ENCODE assay signal across 9 cellular contexts in the genomic region with DNA sequence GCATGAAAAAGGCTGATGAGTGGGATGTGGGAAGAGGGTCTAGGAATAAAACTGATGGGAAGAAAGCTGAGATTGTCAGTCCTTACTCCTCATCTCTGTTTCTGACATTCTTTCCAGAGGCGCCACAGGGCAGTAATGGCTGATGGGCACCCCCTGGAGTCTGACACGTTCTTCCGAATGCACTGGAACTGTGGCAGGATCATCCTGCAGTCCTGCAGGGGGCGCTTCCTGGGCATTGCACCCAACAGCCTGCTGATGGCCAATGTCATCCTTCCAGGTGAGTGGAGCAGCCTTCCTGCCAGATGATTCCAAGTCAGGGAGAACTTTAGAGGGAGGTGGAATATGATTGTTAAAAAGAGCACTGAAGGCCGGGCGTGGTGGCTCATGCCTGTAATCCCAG. TPM values are rescaled to one million over a fixed set of nuclear protein-coding genes. Genes with fewer than 3 reads are reported as not detected.
DNase-seq lines count a peak whose midpoint lies in the region; ATAC-seq and TF ChIP-seq lines count a peak whose summit lies in the region.
"Had no signal": no experiment of that assay in that cellular context is flagged by ENCODE, and none has a peak within 500 bp of the region (broad histone marks: within the 10 kb centered on the region; RNA-seq: fewer than 3 reads in every experiment).

No MANE protein-coding gene starts in this region.

- TF ChIP-seq CTCF in Caco-2 (IDR thresholded peaks at IDR 0.05; ENCODE audit: insufficient read depth in 1 of 2, low read depth in 1 of 2, low read length in 1 of 2, severe bottlenecking in 1 of 2, unreplicated experiment in 1 of 2), result peak; percentile 33 to 47

- DNase-seq in Caco-2 (peak in 1 of 2 experiments; percentile 49), HT-29 (ENCODE audit: low spot score) (peak; percentile 53), epidermal melanocyte (ENCODE audit: insufficient read length, low spot score) (peak; percentile 6)
- DNase-seq in activated naive CD8-positive, alpha-beta T cell treated with anti-CD3 and anti-CD28 coated beads, Interleukin-2, amount 50 U/mL, for 24 hours, result no peak
- DNase-seq: activated gamma-delta T cell, NCI-H1436 treated with DMSO at 0.1 percent for 48 hours, T-helper 1 cell had no signal

- no peaks in the 10 kb centered on the region for H3K36me3 ChIP-seq in Caco-2 (ENCODE audit: control insufficient read depth, insufficient read depth, low read length)

- no peak for ATAC-seq in HG03095 (IDR thresholded peaks at IDR 0.05; ENCODE audit: unreplicated experiment)
- no peak for ATAC-seq in activated naive CD8-positive, alpha-beta T cell treated with anti-CD3 and anti-CD28 coated beads, Interleukin-2, amount 50 U/mL, for 24 hours
- no peak for ATAC-seq in HG03196 (IDR thresholded peaks at IDR 0.05; ENCODE audit: unreplicated experiment)

- H3K9me3 Mint-ChIP-seq in Caco-2 (ENCODE audit: unreplicated experiment), result no peaks in the 10 kb centered on the region
- no peaks in the 10 kb centered on the region for H3K9me3 Mint-ChIP-seq in activated naive CD8-positive, alpha-beta T cell treated with anti-CD3 and anti-CD28 coated beads, Interleukin-2, amount 50 U/mL, for 24 hours

- BruUV-seq in Caco-2 (replicated peaks; lab: Mats Ljungman, UMichigan), result no TSS peak

- POLR2A ChIA-PET in Caco-2 (lab: Charles Lee), result no interaction called here

- no peaks in the 10 kb centered on the region for H3K9me3 ChIP-seq in Caco-2

- CTCF ChIA-PET in Caco-2 (lab: Charles Lee), result no interaction called here

- intact Hi-C loops in Caco-2 (cut with micrococcal nuclease; ENCODE audit: unreplicated experiment), result loop anchor here (2.0 kb wide), 1 partner anchor 30 kb away; no protein-coding TSS in a partner anchor

- no peaks in the 10 kb centered on the region for H3K27me3 ChIP-seq in Caco-2 (replicated peaks; ENCODE audit: control insufficient read depth, insufficient read depth, low read length)

- H3K4me3 ChIP-seq in Caco-2 (ENCODE audit: low read depth, low read length), result no peak overlapping the region

- H3K27me3 Mint-ChIP-seq in Caco-2 (ENCODE audit: insufficient read depth, unreplicated experiment), result peaks cover 10% of the 10 kb centered on the region
- H3K27me3 Mint-ChIP-seq in activated naive CD8-positive, alpha-beta T cell treated with anti-CD3 and anti-CD28 coated beads, Interleukin-2, amount 50 U/mL, for 24 hours, result no peaks in the 10 kb centered on the region

- H3K4me1 Mint-ChIP-seq in Caco-2 (ENCODE audit: low read depth, unreplicated experiment), result no peaks in the 10 kb centered on the region
- H3K4me1 Mint-ChIP-seq in activated naive CD8-positive, alpha-beta T cell treated with anti-CD3 and anti-CD28 coated beads, Interleukin-2, amount 50 U/mL, for 24 hours, result no peaks in the 10 kb centered on the region

- peaks cover 5% of the 10 kb centered on the region for H3K36me3 Mint-ChIP-seq in Caco-2 (ENCODE audit: insufficient read depth, unreplicated experiment)
- H3K36me3 Mint-ChIP-seq in activated naive CD8-positive, alpha-beta T cell treated with anti-CD3 and anti-CD28 coated beads, Interleukin-2, amount 50 U/mL, for 24 hours (ENCODE audit: low read depth), result peaks cover 2% of the 10 kb centered on the region

- no peak overlapping the region for H3K27ac Mint-ChIP-seq in Caco-2 (ENCODE audit: unreplicated experiment)
- H3K27ac Mint-ChIP-seq in activated naive CD8-positive, alpha-beta T cell treated with anti-CD3 and anti-CD28 coated beads, Interleukin-2, amount 50 U/mL, for 24 hours, result no peak overlapping the region

- H3K4me1 ChIP-seq in Caco-2, result no peaks in the 10 kb centered on the region

- no peak overlapping the region for H3K4me3 Mint-ChIP-seq in Caco-2 (ENCODE audit: unreplicated experiment)
- no peak overlapping the region for H3K4me3 Mint-ChIP-seq in activated naive CD8-positive, alpha-beta T cell treated with anti-CD3 and anti-CD28 coated beads, Interleukin-2, amount 50 U/mL, for 24 hours

RNA-seq across cellular contexts. Expression of a gene that starts 4.8 kb away (rescaled TPM):
- 1.6 and 2.2 TPM in 2 replicates for total RNA-seq in Caco-2 (2022)
- total RNA-seq in HT-29 (2014; rRNA removed; shearing (Covaris generic)), result 2.5 and 2.6 TPM in 2 replicates

RNA-seq across cellular contexts. Expression of a gene that starts 10.1 kb away (rescaled TPM):
- total RNA-seq in Caco-2 (2022), result 162 and 172 TPM in 2 replicates
- 349 and 366 TPM in 2 replicates for total RNA-seq in HT-29 (2014; rRNA removed; shearing (Covaris generic))

RNA-seq across cellular contexts. Expression of a gene that starts 12.9 kb away (rescaled TPM):
- total RNA-seq in Caco-2 (2022), result 23.0 and 26.6 TPM in 2 replicates
- 14.7 and 15.1 TPM in 2 replicates for total RNA-seq in HT-29 (2014; rRNA removed; shearing (Covaris generic))

RNA-seq across cellular contexts. Expression of a gene that starts 19.6 kb away (rescaled TPM):
- not detected in 2 replicates for total RNA-seq in Caco-2 (2022)
- 1.0 and 2.5 TPM in 2 replicates for total RNA-seq in HT-29 (2014; rRNA removed; shearing (Covaris generic))

RNA-seq across cellular contexts. Expression of a gene that starts 53.7 kb away (rescaled TPM):
- 274 and 276 TPM in 2 replicates for total RNA-seq in Caco-2 (2022)
- total RNA-seq in HT-29 (2014; rRNA removed; shearing (Covaris generic)), result 178 and 193 TPM in 2 replicates
